ENCODE assay signal across 8 cellular contexts in the genomic region with DNA sequence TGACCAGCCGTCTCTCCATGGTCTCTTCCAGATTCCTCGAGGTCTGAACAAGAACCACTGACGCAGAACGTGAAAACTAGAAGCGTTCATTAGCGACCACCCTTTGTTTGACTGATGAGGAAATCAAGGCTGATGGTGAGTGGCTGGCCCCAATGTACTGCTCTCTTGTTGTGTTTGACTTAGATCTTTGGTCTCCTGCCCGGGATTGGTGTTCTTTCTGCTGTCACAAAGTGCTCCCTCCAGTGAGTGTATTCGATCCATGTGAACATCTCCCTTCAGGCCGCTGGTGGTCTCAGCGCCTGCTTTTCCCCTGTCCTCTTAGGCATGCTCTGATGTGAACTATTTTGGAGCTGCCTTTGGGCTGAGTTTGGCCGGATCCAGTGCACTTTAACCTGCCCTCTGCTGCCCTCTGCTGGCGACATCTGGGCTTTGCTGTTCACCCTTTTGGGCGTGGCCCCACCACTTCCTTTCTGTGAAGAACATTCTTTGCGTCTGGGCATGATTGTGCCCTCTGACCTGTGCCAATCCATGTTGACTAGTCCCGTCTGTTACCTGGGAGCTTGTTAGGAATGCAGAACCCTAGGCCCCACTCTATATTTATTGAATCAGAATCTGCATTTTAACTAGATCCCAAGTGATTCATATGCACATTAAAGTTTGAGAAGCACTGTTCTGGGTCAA.
A peak's percentile ranks its signal among the peaks of the same experiment; 100 is the strongest.
DNase-seq lines count a peak whose midpoint lies in the region; ATAC-seq and TF ChIP-seq lines count a peak whose summit lies in the region.

No MANE protein-coding gene starts in this region.

- H3K36me3 ChIP-seq in endodermal cell (ENCODE audit: control insufficient read depth, insufficient read depth, low read length) = no peaks in the 10 kb centered on the region

- CTCF ChIA-PET in activated CD8-positive, alpha-beta T cell treated with anti-CD3 and anti-CD28 coated beads for 36 hours (lab: Charles Lee) = interaction anchor here (0.6 to 2.5 kb wide), 17 partner anchors 11 to 644 kb away, joined by 3 to 19 read pairs (median 3); no protein-coding TSS in a partner anchor

- no peak overlapping the region for H3K4me3 ChIP-seq in endodermal cell (ENCODE audit: low read length)

- ATAC-seq in GM19455 (IDR thresholded peaks at IDR 0.05; ENCODE audit: unreplicated experiment) (peak; percentile 92), HG03521 (IDR thresholded peaks at IDR 0.05; ENCODE audit: unreplicated experiment) (peak; percentile 81)
- ATAC-seq in activated CD8-positive, alpha-beta T cell treated with anti-CD3 and anti-CD28 coated beads for 36 hours = peak; percentile 86

- intact Hi-C loops in activated CD8-positive, alpha-beta T cell treated with anti-CD3 and anti-CD28 coated beads for 36 hours (cut with micrococcal nuclease) = loop anchor here (2.0 kb wide), 1 partner anchor 624 kb away; no protein-coding TSS in a partner anchor

- TF ChIP-seq CTCF in activated CD8-positive, alpha-beta T cell treated with anti-CD3 and anti-CD28 coated beads for 36 hours (IDR thresholded peaks at IDR 0.05) = peak; percentile 72
- TF ChIP-seq CTCF in endodermal cell (conservative IDR thresholded peaks at IDR 0.05) = peak; percentile 96

- H3K27ac ChIP-seq in endodermal cell (ENCODE audit: low read depth, low read length) = peak overlapping the region; percentile 25

- no peaks in the 10 kb centered on the region for H3K36me3 Mint-ChIP-seq in activated CD8-positive, alpha-beta T cell treated with anti-CD3 and anti-CD28 coated beads for 36 hours (ENCODE audit: low read depth)
- H3K36me3 Mint-ChIP-seq in endodermal cell (ENCODE audit: low read depth) = no peaks in the 10 kb centered on the region

- POLR2A ChIA-PET in activated CD8-positive, alpha-beta T cell treated with anti-CD3 and anti-CD28 coated beads for 36 hours (lab: Charles Lee) = interaction anchor here (0.7 kb wide), 1 partner anchor 215 kb away, joined by 3 read pairs; no protein-coding TSS in a partner anchor

- H3K27me3 Mint-ChIP-seq in activated CD8-positive, alpha-beta T cell treated with anti-CD3 and anti-CD28 coated beads for 36 hours = peaks cover 1% of the 10 kb centered on the region
- peaks cover 7% of the 10 kb centered on the region for H3K27me3 Mint-ChIP-seq in endodermal cell (ENCODE audit: insufficient read depth)

- no peaks in the 10 kb centered on the region for H3K27me3 ChIP-seq in endodermal cell (ENCODE audit: control insufficient read depth, insufficient read depth, low read length, poor library complexity, severe bottlenecking)

- no peak overlapping the region for H3K4me3 Mint-ChIP-seq in activated CD8-positive, alpha-beta T cell treated with anti-CD3 and anti-CD28 coated beads for 36 hours
- H3K4me3 Mint-ChIP-seq in endodermal cell = no peak overlapping the region

- H3K9me3 Mint-ChIP-seq in activated CD8-positive, alpha-beta T cell treated with anti-CD3 and anti-CD28 coated beads for 36 hours = no peaks in the 10 kb centered on the region
- H3K9me3 Mint-ChIP-seq in endodermal cell = no peaks in the 10 kb centered on the region

- no peak overlapping the region for H3K27ac Mint-ChIP-seq in activated CD8-positive, alpha-beta T cell treated with anti-CD3 and anti-CD28 coated beads for 36 hours
- no peak overlapping the region for H3K27ac Mint-ChIP-seq in endodermal cell

- no peaks in the 10 kb centered on the region for H3K9me3 ChIP-seq in endodermal cell (ENCODE audit: control insufficient read depth, low read length)

- no peaks in the 10 kb centered on the region for H3K4me1 ChIP-seq in endodermal cell (ENCODE audit: control insufficient read depth, insufficient read depth, low read length)

- peaks cover 2% of the 10 kb centered on the region for H3K4me1 Mint-ChIP-seq in activated CD8-positive, alpha-beta T cell treated with anti-CD3 and anti-CD28 coated beads for 36 hours (ENCODE audit: low read depth)
- H3K4me1 Mint-ChIP-seq in endodermal cell = peaks cover 12% of the 10 kb centered on the region

- peak; percentile 52 for DNase-seq in COLO829 (ENCODE audit: low spot score)
- peak; percentile 70 for DNase-seq in NCI-H774 (lab: John Stamatoyannopoulos, UW)
- DNase-seq in activated CD8-positive, alpha-beta T cell treated with anti-CD3 and anti-CD28 coated beads for 36 hours = peak; percentile 86
- peak; percentile 98 for DNase-seq in endodermal cell
- DNase-seq in myocyte (ENCODE audit: low read depth) = peak; percentile 78
- peak; percentile 93 for DNase-seq in stimulated activated CD8-positive, alpha-beta memory T cell treated with anti-CD3 and anti-CD28 coated beads, Interleukin-4, amount 100 ng/mL, for 48 hours

- 34 to 47% methylated on average over 9 to 15 of the region's 15 CpGs for WGBS in endodermal cell (ENCODE audit: insufficient coverage in 1 of 2, insufficient read length in 1 of 2), 2 experiments

- H3K9ac ChIP-seq in endodermal cell (ENCODE audit: extremely low read depth, low read length, poor library complexity, severe bottlenecking) = no peak overlapping the region
